ENCODE assay signal across 1 cellular context in genomic region chr6:42217523-42218367, GRCh38.
TF ChIP-seq lines count a peak whose summit lies in the region.

Gene MRPS10 (minus strand): TSS chr6:42217861. CDS start chr6:42217849, 12 bp downstream.

TF ChIP-seq in K562, 482 proteins besides CTCF, POLR2A, EP300 and RAD21 (continued from another document and continues in another):
- TF ChIP-seq BCLAF1 (IDR thresholded peaks at IDR 0.05; ENCODE audit: borderline replicate concordance in 1 of 2, control insufficient read depth in 1 of 2, low read depth in 2 of 2, low read length in 1 of 2): peak in 1 of 2 experiments; percentile 79; a peak in 1 of 4 replicates
- TF ChIP-seq E2F8 (IDR thresholded peaks at IDR 0.05; ENCODE audit: low read depth, partially characterized antibody): peak; percentile 83
- TF ChIP-seq KAT7 (CRISPR knock-in tag; IDR thresholded peaks at IDR 0.05; ENCODE audit: borderline replicate concordance): peak; percentile 88; the same call in 1 of the 2 replicates
- TF ChIP-seq CTBP1 (IDR thresholded peaks at IDR 0.05; ENCODE audit: borderline replicate concordance): peak; percentile 70
- no peak; the same call in 1 of the 2 replicates for TF ChIP-seq ZNF407 (IDR thresholded peaks at IDR 0.05; ENCODE audit: low read depth)
- TF ChIP-seq NUFIP1 (IDR thresholded peaks at IDR 0.05; ENCODE audit: partially characterized antibody): no peak
- peak; percentile 99 for TF ChIP-seq TAF9B (IDR thresholded peaks at IDR 0.05; ENCODE audit: partially characterized antibody)
- peak; percentile 41; the same call in 1 of the 2 replicates for TF ChIP-seq DPF2 (IDR thresholded peaks at IDR 0.05)
- TF ChIP-seq XRCC5 (IDR thresholded peaks at IDR 0.05; ENCODE audit: low read depth, low read length): 0 out of 2 replicates have a peak, but pooled peaks have one; percentile 20
- peak; percentile 80 for TF ChIP-seq FOXJ2 (tag; IDR thresholded peaks at IDR 0.05)
- TF ChIP-seq HEY1 (CRISPR knock-in tag; IDR thresholded peaks at IDR 0.05; ENCODE audit: borderline replicate concordance): 0 out of 2 replicates have a peak, but pooled peaks have one; percentile 32
- TF ChIP-seq ZBTB43 (CRISPR knock-in tag; IDR thresholded peaks at IDR 0.05): no peak
- peak; percentile 100 for TF ChIP-seq NR2C1 (IDR thresholded peaks at IDR 0.05)
- peak; percentile 100 for TF ChIP-seq NR2C1 (tag; IDR thresholded peaks at IDR 0.05)
- peak; percentile 63 to 65 for TF ChIP-seq NRF1 (conservative IDR thresholded peaks at IDR 0.05 in 1 of 2, IDR thresholded peaks at IDR 0.05 in 1 of 2)
- TF ChIP-seq RBBP5 (IDR thresholded peaks at IDR 0.05; ENCODE audit: borderline replicate concordance, insufficient read depth, low read length, poor library complexity, severe bottlenecking): peak; percentile 99
- TF ChIP-seq ZEB2 (IDR thresholded peaks at IDR 0.05): no peak
- TF ChIP-seq HINFP (tag; conservative IDR thresholded peaks at IDR 0.05; ENCODE audit: low read depth): no peak
- 0 out of 2 replicates have a peak, but pooled peaks have one; percentile 15 for TF ChIP-seq ZNF586 (CRISPR knock-in tag; conservative IDR thresholded peaks at IDR 0.05)
- peak; percentile 91 for TF ChIP-seq CREM (IDR thresholded peaks at IDR 0.05; ENCODE audit: low read depth)
- TF ChIP-seq ZNF277 (CRISPR knock-in tag; IDR thresholded peaks at IDR 0.05; ENCODE audit: borderline replicate concordance): no peak
- TF ChIP-seq HMGN3 (IDR thresholded peaks at IDR 0.05; ENCODE audit: borderline replicate concordance, extremely low read depth, insufficient read length, low read depth, low read length): peak; percentile 41
- TF ChIP-seq SIN3A (IDR thresholded peaks at IDR 0.05; ENCODE audit: borderline replicate concordance in 2 of 2, control insufficient read depth in 1 of 2, low read depth in 2 of 2, low read length in 2 of 2): peak; percentile 68 to 87; a peak in 2 of 4 replicates
- TF ChIP-seq ZNF274 (IDR thresholded peaks at IDR 0.05; ENCODE audit: borderline replicate concordance, low read depth, low read length): no peak
- peak; percentile 30 for TF ChIP-seq NFIC (IDR thresholded peaks at IDR 0.05)
- 0 out of 4 replicates have a peak, but pooled peaks of 1 of the 2 experiments have one; percentile 3 for TF ChIP-seq TEAD1 (CRISPR knock-in tag; IDR thresholded peaks at IDR 0.05)
- peak; percentile 70 to 75 for TF ChIP-seq KDM1A (IDR thresholded peaks at IDR 0.05)
- peak in 1 of 2 experiments; percentile 79 for TF ChIP-seq AFF1 (IDR thresholded peaks at IDR 0.05; ENCODE audit: low read depth in 1 of 2, partially characterized antibody in 2 of 2)
- peak; percentile 96 for TF ChIP-seq ZNF395 (CRISPR knock-in tag; IDR thresholded peaks at IDR 0.05)
